ENCODE assay signal across 1 cellular context in genomic region chr15:66723826-66724731, GRCh38.
A peak's percentile ranks its signal among the peaks of the same experiment; 100 is the strongest.
TF ChIP-seq lines count a peak whose summit lies in the region.

No MANE protein-coding gene starts in this region.

TF ChIP-seq in HepG2, 621 proteins besides CTCF, POLR2A, EP300 and RAD21:
- TF ChIP-seq ZNF768 (CRISPR knock-in tag; IDR thresholded peaks at IDR 0.05) = peak; percentile 53; the same call in 1 of the 2 replicates
- TF ChIP-seq ZNF275 (CRISPR knock-in tag; IDR thresholded peaks at IDR 0.05; ENCODE audit: borderline replicate concordance) = no peak
- TF ChIP-seq ZNF24 (IDR thresholded peaks at IDR 0.05) = peak; percentile 66; the same call in 1 of the 2 replicates
